Comparison of ENCODE assay signal across 15 cellular contexts in the genomic region with DNA sequence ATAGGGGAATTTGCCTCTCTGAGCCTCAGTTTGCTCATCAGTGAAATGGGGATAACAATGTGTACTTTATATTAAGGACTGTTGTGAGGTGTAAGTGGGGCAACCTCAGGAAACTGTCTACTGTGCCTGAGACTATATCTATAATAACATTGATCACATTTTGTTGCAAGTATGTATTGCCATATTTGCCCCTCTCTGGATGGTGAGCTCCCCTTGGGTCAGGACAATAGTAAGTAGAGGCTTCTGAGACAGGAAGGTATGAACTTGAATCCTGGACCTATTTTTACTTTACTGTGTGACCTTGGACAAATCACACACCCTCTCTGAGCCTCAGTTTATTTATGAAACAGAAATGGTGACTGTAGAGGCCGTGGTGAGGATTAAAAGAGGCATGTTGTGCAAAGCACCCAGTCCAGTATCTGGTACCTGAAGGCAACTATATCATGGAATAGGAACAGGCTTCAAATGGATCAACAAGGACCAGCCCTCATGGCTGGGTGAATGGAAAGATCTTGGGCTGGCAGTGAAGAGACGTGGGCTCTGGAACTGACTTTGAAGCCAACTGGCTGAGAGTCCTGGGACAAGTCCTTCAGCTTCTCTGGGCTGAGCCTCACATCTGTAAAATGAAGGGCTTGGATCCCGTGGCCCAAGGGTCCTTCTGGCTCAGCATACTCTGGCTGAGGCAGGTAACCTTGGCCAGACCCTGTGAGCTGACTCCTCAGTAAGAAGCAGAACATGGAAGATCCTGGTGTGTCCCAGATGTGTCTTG. TPM values are rescaled to one million over a fixed set of nuclear protein-coding genes. Genes with fewer than 3 reads are reported as not detected.
DNase-seq lines count a peak whose midpoint lies in the region; ATAC-seq and TF ChIP-seq lines count a peak whose summit lies in the region.
"Had no signal": no experiment of that assay in that cellular context is flagged by ENCODE, and none has a peak within 500 bp of the region (broad histone marks: within the 10 kb centered on the region; RNA-seq: fewer than 3 reads in every experiment).

No MANE protein-coding gene starts in this region.

- H3K27ac Mint-ChIP-seq in CD8-positive, alpha-beta T cell: peak overlapping the region; percentile 73
- H3K27ac Mint-ChIP-seq in IgD-negative memory B cell (peak overlapping the region; percentile 80 to 93 (median 89)), nephron progenitor cell (peak overlapping the region; percentile 88), endothelial cell (ENCODE audit: unreplicated experiment) (no peak overlapping the region)
- peak overlapping the region; percentile 87 for H3K27ac Mint-ChIP-seq in activated naive CD8-positive, alpha-beta T cell treated with anti-CD3 and anti-CD28 coated beads, Interleukin-2, amount 10 ng/mL, durations not matched to agents 7 days and 5 days
- H3K27ac Mint-ChIP-seq: CD14-positive monocyte had no signal

- H3K27me3 ChIP-seq in CD8-positive, alpha-beta T cell (ENCODE audit: insufficient read depth, low read length): no peaks in the 10 kb centered on the region

- ATAC-seq in CD8-positive, alpha-beta T cell: no peak
- no peak for ATAC-seq in activated naive CD8-positive, alpha-beta T cell treated with anti-CD3 and anti-CD28 coated beads, Interleukin-2, amount 10 ng/mL, durations not matched to agents 7 days and 5 days (ENCODE audit: low read depth)

- no peaks in the 10 kb centered on the region for H3K36me3 Mint-ChIP-seq in CD8-positive, alpha-beta T cell
- H3K36me3 Mint-ChIP-seq in IgD-negative memory B cell: no peaks in the 10 kb centered on the region
- no peaks in the 10 kb centered on the region for H3K36me3 Mint-ChIP-seq in activated naive CD8-positive, alpha-beta T cell treated with anti-CD3 and anti-CD28 coated beads, Interleukin-2, amount 10 ng/mL, durations not matched to agents 7 days and 5 days
- H3K36me3 Mint-ChIP-seq in nephron progenitor cell (ENCODE audit: low read depth): no peaks in the 10 kb centered on the region
- H3K36me3 Mint-ChIP-seq in endothelial cell (ENCODE audit: low read depth, unreplicated experiment): peaks cover 6% of the 10 kb centered on the region
- H3K36me3 Mint-ChIP-seq: CD14-positive monocyte had no signal

- H3K27me3 Mint-ChIP-seq in CD8-positive, alpha-beta T cell (ENCODE audit: low read depth): no peaks in the 10 kb centered on the region
- H3K27me3 Mint-ChIP-seq in IgD-negative memory B cell (peaks cover 2% of the 10 kb centered on the region), nephron progenitor cell (ENCODE audit: low read depth, poor library complexity) (no peaks in the 10 kb centered on the region), endothelial cell (ENCODE audit: unreplicated experiment) (peaks cover 8% of the 10 kb centered on the region)
- no peaks in the 10 kb centered on the region for H3K27me3 Mint-ChIP-seq in activated naive CD8-positive, alpha-beta T cell treated with anti-CD3 and anti-CD28 coated beads, Interleukin-2, amount 10 ng/mL, durations not matched to agents 7 days and 5 days
- H3K27me3 Mint-ChIP-seq: progenitor cell of endocrine pancreas had no signal

- H3K4me1 ChIP-seq in CD8-positive, alpha-beta T cell (ENCODE audit: insufficient read depth, low read length): peaks cover 88% of the 10 kb centered on the region

- no peaks in the 10 kb centered on the region for H3K9me3 ChIP-seq in CD8-positive, alpha-beta T cell (ENCODE audit: low read length)

- no peak for TF ChIP-seq CTCF in CD8-positive, alpha-beta T cell (IDR thresholded peaks at IDR 0.05)
- TF ChIP-seq CTCF in nephron progenitor cell (IDR thresholded peaks at IDR 0.05): no peak
- no peak for TF ChIP-seq CTCF in endothelial cell (IDR thresholded peaks at IDR 0.05; ENCODE audit: unreplicated experiment)

- H3K4me3 ChIP-seq in CD8-positive, alpha-beta T cell (ENCODE audit: low read depth, low read length): no peak overlapping the region

- intact Hi-C loops in CD8-positive, alpha-beta T cell (cut with DNase I, micrococcal nuclease): loop anchor here in 1 of 2 experiments (5.0 kb wide), 1 partner anchor 868 kb away; no protein-coding TSS in a partner anchor
- intact Hi-C loops in cardiac septum (cut with DNase I): loop anchor here (5.0 kb wide), 1 partner anchor 38 kb away; no protein-coding TSS in a partner anchor

- POLR2A ChIA-PET in CD8-positive, alpha-beta T cell (lab: Charles Lee): interaction anchor here (1.2 to 4.8 kb wide), 4 partner anchors 11 to 39 kb away, joined by 3 to 29 read pairs (median 13); no protein-coding TSS in a partner anchor
- POLR2A ChIA-PET in activated naive CD8-positive, alpha-beta T cell treated with anti-CD3 and anti-CD28 coated beads, Interleukin-2, amount 10 ng/mL, durations not matched to agents 7 days and 5 days (lab: Charles Lee): interaction anchor here (0.8 to 4.8 kb wide), 6 partner anchors 17 to 42 kb away, joined by 3 to 31 read pairs (median 18); partner anchors contain the start of gene ID3

- CTCF ChIA-PET in CD8-positive, alpha-beta T cell (lab: Charles Lee): interaction anchor here (0.9 to 15.6 kb wide), 4 partner anchors 37 to 44 kb away, joined by 3 to 207 read pairs (median 3); no protein-coding TSS in a partner anchor

- no peak overlapping the region for H3K4me3 Mint-ChIP-seq in CD8-positive, alpha-beta T cell
- H3K4me3 Mint-ChIP-seq in IgD-negative memory B cell (peak overlapping the region in 3 of 4 donors; percentile 42 to 87 (median 85)), nephron progenitor cell (peak overlapping the region; percentile 45), endothelial cell (ENCODE audit: unreplicated experiment) (no peak overlapping the region)
- peak overlapping the region; percentile 55 for H3K4me3 Mint-ChIP-seq in activated naive CD8-positive, alpha-beta T cell treated with anti-CD3 and anti-CD28 coated beads, Interleukin-2, amount 10 ng/mL, durations not matched to agents 7 days and 5 days
- H3K4me3 Mint-ChIP-seq: CD14-positive monocyte had no signal

- peaks cover 91% of the 10 kb centered on the region for H3K4me1 Mint-ChIP-seq in CD8-positive, alpha-beta T cell (ENCODE audit: low read depth)
- peaks cover 69 to 83% (median 69%) of the 10 kb centered on the region in 3 donors for H3K4me1 Mint-ChIP-seq in IgD-negative memory B cell
- H3K4me1 Mint-ChIP-seq in activated naive CD8-positive, alpha-beta T cell treated with anti-CD3 and anti-CD28 coated beads, Interleukin-2, amount 10 ng/mL, durations not matched to agents 7 days and 5 days: peaks cover 80% of the 10 kb centered on the region
- H3K4me1 Mint-ChIP-seq in nephron progenitor cell: peaks cover 94% of the 10 kb centered on the region
- peaks cover 53% of the 10 kb centered on the region for H3K4me1 Mint-ChIP-seq in endothelial cell (ENCODE audit: unreplicated experiment)

- H3K27ac ChIP-seq in CD8-positive, alpha-beta T cell (ENCODE audit: low read depth, low read length): no peak overlapping the region

- no peak for DNase-seq in CD8-positive, alpha-beta T cell
- DNase-seq in activated naive CD8-positive, alpha-beta T cell treated with anti-CD3 and anti-CD28 coated beads, Interleukin-2, amount 10 ng/mL, durations not matched to agents 7 days and 5 days: no peak
- DNase-seq in nephron progenitor cell (no peak), endothelial cell (ENCODE audit: low spot score) (no peak), NCI-H82 (lab: John Stamatoyannopoulos, UW) (no peak), cardiac septum (ENCODE audit: low spot score) (no peak), superior temporal gyrus (ENCODE audit: extremely low spot score) (no peak)
- DNase-seq: activated T-cell treated with anti-CD3 and anti-CD28 coated beads for 4 hours, aorta, foreskin fibroblast, midbrain, NCI-H1694 treated with DMSO at 0.1 percent for 48 hours had no signal

- no peaks in the 10 kb centered on the region for H3K36me3 ChIP-seq in CD8-positive, alpha-beta T cell (ENCODE audit: insufficient read depth, low read length)

- H3K9me3 Mint-ChIP-seq in CD8-positive, alpha-beta T cell: no peaks in the 10 kb centered on the region
- H3K9me3 Mint-ChIP-seq in IgD-negative memory B cell: peaks cover 0 to 2% (median 0%) of the 10 kb centered on the region in 3 donors
- H3K9me3 Mint-ChIP-seq in activated naive CD8-positive, alpha-beta T cell treated with anti-CD3 and anti-CD28 coated beads, Interleukin-2, amount 10 ng/mL, durations not matched to agents 7 days and 5 days: no peaks in the 10 kb centered on the region
- no peaks in the 10 kb centered on the region for H3K9me3 Mint-ChIP-seq in nephron progenitor cell
- no peaks in the 10 kb centered on the region for H3K9me3 Mint-ChIP-seq in endothelial cell (ENCODE audit: unreplicated experiment)
- H3K9me3 Mint-ChIP-seq: CD14-positive monocyte had no signal

RNA-seq across cellular contexts. Expression of gene ID3, which starts 35.0 kb away (rescaled TPM):
- total RNA-seq in CD8-positive, alpha-beta T cell: 10 to 100 TPM; 44.2 to 48.1 TPM
- 74.0 TPM for polyA plus RNA-seq in IgD-negative memory B cell
- 10 to 100 TPM; 44.0 to 51.1 TPM for total RNA-seq in activated naive CD8-positive, alpha-beta T cell treated with anti-CD3 and anti-CD28 coated beads, Interleukin-2, amount 10 ng/mL, durations not matched to agents 7 days and 5 days
- total RNA-seq in endothelial cell (ENCODE audit: unreplicated experiment) (240 TPM), cardiac septum (126 TPM)

Comparison
In these comparisons a context has a peak if more than half of its experiments do, and no peak if none do; other contexts are left out.
1. H3K4me3 Mint-ChIP-seq: peak in IgD-negative memory B cell (3 of 4), activated naive CD8-positive, alpha-beta T cell treated with anti-CD3 and anti-CD28 coated beads, Interleukin-2, amount 10 ng/mL, durations not matched to agents 7 days and 5 days (single experiment) and nephron progenitor cell (single experiment); none in CD8-positive, alpha-beta T cell (single experiment) and endothelial cell (single experiment).